In the genomic region with DNA sequence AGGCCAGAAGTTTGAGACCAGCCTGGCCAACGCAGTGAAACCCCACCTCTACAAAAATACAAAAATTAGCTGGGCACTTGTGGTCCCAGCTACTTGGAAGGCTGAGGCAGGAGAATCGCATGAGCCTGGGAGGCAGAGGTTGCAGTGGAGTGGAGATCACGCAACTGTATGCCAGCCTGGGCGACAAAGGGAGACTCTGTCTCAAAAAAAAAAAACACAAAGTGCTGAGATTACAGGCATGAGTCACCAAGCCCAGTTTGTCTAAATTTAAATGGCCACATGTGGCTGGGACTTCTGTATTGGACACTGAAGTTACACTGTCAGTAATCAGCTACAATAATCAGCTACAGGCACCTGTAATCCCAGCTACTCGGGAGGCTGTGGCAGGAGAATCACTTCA, we compare ENCODE assay signal across 19 cellular contexts.
DNase-seq lines count a peak whose midpoint lies in the region; TF ChIP-seq lines count a peak whose summit lies in the region.
"Had no signal": no experiment of that assay in that cellular context is flagged by ENCODE, and none has a peak within 500 bp of the region (broad histone marks: within the 10 kb centered on the region; RNA-seq: fewer than 3 reads in every experiment).

No MANE protein-coding gene starts in this region.

- peak; percentile 7 for DNase-seq in AG08396 (ENCODE audit: low spot score)
- peak; percentile 7 for DNase-seq in EL
- peak; percentile 67 for DNase-seq in SK-MEL-5 (ENCODE audit: low read depth, low spot score)
- DNase-seq in fibroblast of pulmonary artery (ENCODE audit: low read depth), result peak; percentile 3
- no peak for DNase-seq in Kasumi-1 (lab: John Stamatoyannopoulos, UW)
- no peak for DNase-seq in erythroblast (lab: John Stamatoyannopoulos, UW)
- DNase-seq in NCI-H187 (lab: John Stamatoyannopoulos, UW), result no peak
- DNase-seq in germinal center (ENCODE audit: low spot score), result no peak
- DNase-seq: BE2C; CD4-positive, alpha-beta memory T cell; DMS79 treated with DMSO at 0.1 percent for 48 hours; H7; MG63; NCI-H1417; NCI-H2029; NCI-H2171 treated with DMSO at 0.1 percent for 48 hours; NCI-H510A; NCI-H82 had no signal

- no peak overlapping the region for H3K4me3 ChIP-seq in fibroblast of pulmonary artery (replicated peaks; ENCODE audit: low read depth, low read length)
- H3K4me3 ChIP-seq: K562, MG63 had no signal

- TF ChIP-seq CTCF in fibroblast of pulmonary artery (IDR thresholded peaks at IDR 0.05; ENCODE audit: low read length, missing control alignments), result no peak

- TF ChIP-seq POLR2A in erythroblast (IDR thresholded peaks at IDR 0.05; ENCODE audit: low read length), result no peak

- in situ Hi-C loops in SK-MEL-5 (cut with HindIII; ENCODE audit: low pct_unique_long_range_greater_than_20kb, low sequenced_read_pairs), result no loop called here

Comparison
In these comparisons a context has a peak if more than half of its experiments do, and no peak if none do; other contexts are left out.
1. DNase-seq: peak in AG08396 (single experiment), EL (single experiment), SK-MEL-5 (single experiment) and fibroblast of pulmonary artery (single experiment); none in Kasumi-1 (0 of 2), erythroblast (0 of 2), NCI-H187 (0 of 2) and germinal center (single experiment).